ENCODE assay signal across 13 cellular contexts in genomic region chr3:195718477-195718984, GRCh38.
"Had no signal": no experiment of that assay in that cellular context is flagged by ENCODE, and none has a peak within 500 bp of the region (broad histone marks: within the 10 kb centered on the region; RNA-seq: fewer than 3 reads in every experiment).

No MANE protein-coding gene starts in this region.

- H3K27ac Mint-ChIP-seq: activated naive CD4-positive, alpha-beta T cell treated with anti-CD3 and anti-CD28 coated beads, Interleukin-2, amount 50 U/mL, for 24 hours; stimulated activated effector memory CD8-positive, alpha-beta T cell treated with anti-CD3 and anti-CD28 coated beads, Interleukin-12 subunit alpha, Interleukin-12 subunit beta, amount 100 ng/mL, for 72 hours had no signal

- H3K27me3 Mint-ChIP-seq: activated naive CD4-positive, alpha-beta T cell treated with anti-CD3 and anti-CD28 coated beads, Interleukin-2, amount 50 U/mL, for 24 hours had no signal

- H3K27me3 ChIP-seq: adrenal gland, cardiac muscle cell, esophagus muscularis mucosa, thyroid gland, vagina had no signal

- H3K27ac ChIP-seq: adrenal gland, cardiac muscle cell, esophagus muscularis mucosa, parathyroid adenoma, vagina had no signal

- ATAC-seq: activated CD4-positive, CD25-positive, alpha-beta regulatory T cell treated with anti-CD3 and anti-CD28 coated beads, Interleukin-2, amount 50 U/mL, for 24 hours; stimulated activated effector memory CD8-positive, alpha-beta T cell treated with anti-CD3 and anti-CD28 coated beads, Interleukin-12 subunit alpha, Interleukin-12 subunit beta, amount 100 ng/mL, for 72 hours had no signal

- H2AFZ ChIP-seq: parathyroid adenoma had no signal

- H3K4me3 ChIP-seq: adrenal gland, cardiac muscle cell, esophagus muscularis mucosa, thyroid gland, vagina had no signal

- H3K4me1 ChIP-seq: adrenal gland, esophagus muscularis mucosa, vagina had no signal

- H3K4me3 Mint-ChIP-seq: activated naive CD4-positive, alpha-beta T cell treated with anti-CD3 and anti-CD28 coated beads, Interleukin-2, amount 50 U/mL, for 24 hours; stimulated activated effector memory CD8-positive, alpha-beta T cell treated with anti-CD3 and anti-CD28 coated beads, Interleukin-12 subunit alpha, Interleukin-12 subunit beta, amount 100 ng/mL, for 72 hours had no signal

- DNase-seq: activated CD4-positive, alpha-beta T cell treated with anti-CD3 and anti-CD28 coated beads, Interleukin-2, amount 50 U/mL, for 48 hours; adrenal gland; hypothalamus; kidney glomerular epithelial cell; T-helper 9 cell; thyroid gland had no signal

- H3K36me3 ChIP-seq: cardiac muscle cell had no signal

- H3K9me3 Mint-ChIP-seq: activated naive CD4-positive, alpha-beta T cell treated with anti-CD3 and anti-CD28 coated beads, Interleukin-2, amount 50 U/mL, for 24 hours; stimulated activated effector memory CD8-positive, alpha-beta T cell treated with anti-CD3 and anti-CD28 coated beads, Interleukin-12 subunit alpha, Interleukin-12 subunit beta, amount 100 ng/mL, for 72 hours had no signal

- H3K79me2 ChIP-seq: parathyroid adenoma had no signal
